Comparison of ENCODE assay signal across 25 cellular contexts in genomic region chr4:101158507-101158906, GRCh38.
DNase-seq lines count a peak whose midpoint lies in the region; ATAC-seq, FAIRE-seq and TF ChIP-seq lines count a peak whose summit lies in the region.
"Had no signal": no experiment of that assay in that cellular context is flagged by ENCODE, and none has a peak within 500 bp of the region (broad histone marks: within the 10 kb centered on the region; RNA-seq: fewer than 3 reads in every experiment).

No MANE protein-coding gene starts in this region.

- peak overlapping the region; percentile 42 to 91 (median 46); a peak in 6 of 7 replicates for H3K27ac Mint-ChIP-seq in H9
- peak overlapping the region; percentile 24 for H3K27ac Mint-ChIP-seq in stimulated activated memory B cell treated with anti-CD40 and anti-IgM and Interleukin-4, amounts not matched to agents 10 μg/mL and 1 μg/mL and 100 μg/mL, for 72 hours
- H3K27ac Mint-ChIP-seq: activated naive CD8-positive, alpha-beta T cell treated with anti-CD3 and anti-CD28 coated beads for 36 hours; mesothelial cell of epicardium had no signal

- no peak overlapping the region for H2BK120ac ChIP-seq in H9 (ENCODE audit: low read depth, low read length, poor library complexity, severe bottlenecking)
- H2BK120ac ChIP-seq in mesenchymal stem cell (ENCODE audit: low read depth, low read length), result no peak overlapping the region

- H3K23me2 ChIP-seq in H9 (ENCODE audit: insufficient read length, low read depth, low read length, poor library complexity, severe bottlenecking), result no peaks in the 10 kb centered on the region

- H2BK5ac ChIP-seq in H9 (ENCODE audit: insufficient read length, low read length), result no peak overlapping the region
- no peak overlapping the region for H2BK5ac ChIP-seq in mesenchymal stem cell (ENCODE audit: low read depth, low read length, poor library complexity, severe bottlenecking)

- no peaks in the 10 kb centered on the region; the same call in 1 of the 2 replicates for H3K79me2 ChIP-seq in H9 (ENCODE audit: insufficient read depth, low read length)
- H3K79me2 ChIP-seq: parathyroid adenoma had no signal

- no peaks in the 10 kb centered on the region for H3K9me3 Mint-ChIP-seq in H9
- H3K9me3 Mint-ChIP-seq in stimulated activated memory B cell treated with anti-CD40 and anti-IgM and Interleukin-4, amounts not matched to agents 10 μg/mL and 1 μg/mL and 100 μg/mL, for 72 hours, result no peaks in the 10 kb centered on the region
- H3K9me3 Mint-ChIP-seq: mesothelial cell of epicardium; naive thymus-derived CD8-positive, alpha-beta T cell had no signal

- no peak overlapping the region for H4K91ac ChIP-seq in H9 (ENCODE audit: insufficient read length, low read depth, low read length)
- no peak overlapping the region for H4K91ac ChIP-seq in mesenchymal stem cell (ENCODE audit: low read length)

- no peaks in the 10 kb centered on the region for H4K20me1 ChIP-seq in H9 (ENCODE audit: control insufficient read depth, insufficient read depth, insufficient read length)

- H3K9me3 ChIP-seq in H9 (ENCODE audit: control insufficient read depth, low read depth, low read length), result no peaks in the 10 kb centered on the region
- H3K9me3 ChIP-seq in mesenchymal stem cell (ENCODE audit: control insufficient read depth, low read length), result no peaks in the 10 kb centered on the region
- H3K9me3 ChIP-seq in kidney (ENCODE audit: control insufficient read depth in 1 of 2, low read length in 2 of 2), result no peaks in the 10 kb centered on the region
- H3K9me3 ChIP-seq: esophagus muscularis mucosa, gastrocnemius medialis had no signal

- no peaks in the 10 kb centered on the region for H3K27me3 Mint-ChIP-seq in H9 (ENCODE audit: low read depth)
- H3K27me3 Mint-ChIP-seq in stimulated activated memory B cell treated with anti-CD40 and anti-IgM and Interleukin-4, amounts not matched to agents 10 μg/mL and 1 μg/mL and 100 μg/mL, for 72 hours, result no peaks in the 10 kb centered on the region
- H3K27me3 Mint-ChIP-seq: activated naive CD8-positive, alpha-beta T cell treated with anti-CD3 and anti-CD28 coated beads for 36 hours; naive thymus-derived CD8-positive, alpha-beta T cell had no signal

- H2BK15ac ChIP-seq in H9 (ENCODE audit: low read depth, low read length), result no peak overlapping the region
- no peak overlapping the region for H2BK15ac ChIP-seq in mesenchymal stem cell (ENCODE audit: low read depth, poor library complexity, severe bottlenecking)

- no peak overlapping the region for H3K9ac ChIP-seq in H9 (ENCODE audit: extremely low read depth, insufficient read length, low read length)
- H3K9ac ChIP-seq in mesenchymal stem cell (ENCODE audit: low read length), result peak overlapping the region; percentile 60
- H3K9ac ChIP-seq in kidney (ENCODE audit: low read length in 2 of 2), result no peak overlapping the region
- H3K9ac ChIP-seq: parathyroid adenoma had no signal

- no peak overlapping the region for H3K4ac ChIP-seq in H9 (ENCODE audit: low read depth, low read length)
- H3K4ac ChIP-seq in mesenchymal stem cell (ENCODE audit: low read depth in 1 of 2, low read length in 2 of 2), result no peak overlapping the region

- peaks cover 3% of the 10 kb centered on the region; the same call in 1 of the 2 replicates for H3K4me1 ChIP-seq in H9 (ENCODE audit: insufficient read depth, low read length)
- H3K4me1 ChIP-seq in mesenchymal stem cell (ENCODE audit: control insufficient read depth, insufficient read depth, low read depth, low read length), result no peaks in the 10 kb centered on the region
- H3K4me1 ChIP-seq in kidney (ENCODE audit: control insufficient read depth in 1 of 2, insufficient read depth in 1 of 2, low read depth in 1 of 2, low read length in 2 of 2), result no peaks in the 10 kb centered on the region

- H3K27me3 ChIP-seq in H9 (ENCODE audit: insufficient read depth, low read length) (no peaks in the 10 kb centered on the region), mesenchymal stem cell (ENCODE audit: control insufficient read depth in 1 of 2, insufficient read depth in 1 of 2, low read length in 2 of 2) (no peaks in the 10 kb centered on the region)
- H3K27me3 ChIP-seq: esophagus muscularis mucosa, gastrocnemius medialis, hepatocyte had no signal

- H3K18ac ChIP-seq in H9 (ENCODE audit: insufficient read length, low read depth, low read length), result no peak overlapping the region
- no peak overlapping the region for H3K18ac ChIP-seq in mesenchymal stem cell (ENCODE audit: low read depth in 1 of 2, low read length in 2 of 2)

- H3K36me3 ChIP-seq in mesenchymal stem cell (ENCODE audit: control insufficient read depth in 1 of 2, insufficient read depth in 2 of 2, low read depth in 1 of 2, low read length in 2 of 2) (no peaks in the 10 kb centered on the region), kidney (ENCODE audit: control insufficient read depth in 1 of 2, insufficient read depth in 2 of 2, low read length in 2 of 2) (no peaks in the 10 kb centered on the region)
- H3K36me3 ChIP-seq: esophagus muscularis mucosa, gastrocnemius medialis had no signal

- no peak overlapping the region for H2AFZ ChIP-seq in H9 (ENCODE audit: low read length)
- no peak overlapping the region for H2AFZ ChIP-seq in mesenchymal stem cell (ENCODE audit: low read depth, low read length)
- H2AFZ ChIP-seq: hepatocyte, parathyroid adenoma had no signal

- no peak overlapping the region for H4K5ac ChIP-seq in H9 (ENCODE audit: insufficient read length, low read depth, low read length)

- H3K4me3 ChIP-seq in mesenchymal stem cell (ENCODE audit: insufficient read depth in 1 of 2, low read depth in 1 of 2, low read length in 2 of 2) (no peak overlapping the region), kidney (ENCODE audit: low read length in 2 of 2) (no peak overlapping the region)
- H3K4me3 ChIP-seq: esophagus muscularis mucosa, gastrocnemius medialis, hepatocyte had no signal

- H4K8ac ChIP-seq in H9 (replicated peaks; ENCODE audit: insufficient read length, low read depth, low read length) (no peak overlapping the region), mesenchymal stem cell (ENCODE audit: low read length) (no peak overlapping the region)

- no peak overlapping the region for H3K4me3 Mint-ChIP-seq in H9
- H3K4me3 Mint-ChIP-seq in stimulated activated memory B cell treated with anti-CD40 and anti-IgM and Interleukin-4, amounts not matched to agents 10 μg/mL and 1 μg/mL and 100 μg/mL, for 72 hours, result no peak overlapping the region
- H3K4me3 Mint-ChIP-seq: activated naive CD8-positive, alpha-beta T cell treated with anti-CD3 and anti-CD28 coated beads for 36 hours; mesothelial cell of epicardium; naive thymus-derived CD8-positive, alpha-beta T cell had no signal

- H3K27ac ChIP-seq in H9 (ENCODE audit: insufficient read length, low read depth, low read length), result no peak overlapping the region
- H3K27ac ChIP-seq in mesenchymal stem cell (ENCODE audit: low read length, poor library complexity, severe bottlenecking), result no peak overlapping the region
- H3K27ac ChIP-seq in kidney (ENCODE audit: low read depth in 2 of 2, low read length in 2 of 2), result no peak overlapping the region
- H3K27ac ChIP-seq: esophagus muscularis mucosa, gastrocnemius medialis, hepatocyte, parathyroid adenoma, RWPE1 had no signal

- no peak overlapping the region for H3K4me2 ChIP-seq in H9 (ENCODE audit: insufficient read depth, insufficient read length, low read length)
- no peak overlapping the region for H3K4me2 ChIP-seq in mesenchymal stem cell (ENCODE audit: low read length, poor library complexity, severe bottlenecking)
- H3K4me2 ChIP-seq: hepatocyte had no signal

- FAIRE-seq in D721Med (lab: Jason Lieb, UNC) (no peak), kidney (lab: Jason Lieb, UNC) (no peak)
- FAIRE-seq: H1 had no signal

- peaks cover 44 to 50% of the 10 kb centered on the region in 2 experiments for H3K4me1 Mint-ChIP-seq in H9
- peaks cover 46% of the 10 kb centered on the region for H3K4me1 Mint-ChIP-seq in stimulated activated memory B cell treated with anti-CD40 and anti-IgM and Interleukin-4, amounts not matched to agents 10 μg/mL and 1 μg/mL and 100 μg/mL, for 72 hours

- H3K14ac ChIP-seq in H9 (ENCODE audit: insufficient read depth, low read length) (no peak overlapping the region), mesenchymal stem cell (ENCODE audit: low read length in 2 of 2) (no peak overlapping the region)

- no peak overlapping the region for H3K56ac ChIP-seq in H9 (ENCODE audit: insufficient read length, low read depth, low read length)

- H2BK12ac ChIP-seq in H9 (ENCODE audit: insufficient read length, low read depth, low read length) (no peak overlapping the region), mesenchymal stem cell (ENCODE audit: low read length in 2 of 2) (no peak overlapping the region)

- H3K23ac ChIP-seq in H9 (ENCODE audit: insufficient read length, low read depth, low read length), result no peak overlapping the region
- H3K23ac ChIP-seq in mesenchymal stem cell (ENCODE audit: low read length in 2 of 2), result no peak overlapping the region

- no peaks in the 10 kb centered on the region for H3K36me3 Mint-ChIP-seq in H9 (ENCODE audit: insufficient read depth in 1 of 3, low read depth in 3 of 3)
- no peaks in the 10 kb centered on the region for H3K36me3 Mint-ChIP-seq in stimulated activated memory B cell treated with anti-CD40 and anti-IgM and Interleukin-4, amounts not matched to agents 10 μg/mL and 1 μg/mL and 100 μg/mL, for 72 hours
- H3K36me3 Mint-ChIP-seq: mesothelial cell of epicardium had no signal

- no peak for TF ChIP-seq CTCF in H9 (conservative IDR thresholded peaks at IDR 0.05)
- no peak for TF ChIP-seq CTCF in D721Med (IDR thresholded peaks at IDR 0.05; ENCODE audit: insufficient read depth, missing control alignments)
- TF ChIP-seq CTCF in kidney (IDR thresholded peaks at IDR 0.05; ENCODE audit: borderline replicate concordance, extremely low read depth, insufficient read depth), result no peak

- intact Hi-C loops in kidney (cut with DNase I), result no loop called here

- no peak overlapping the region for H2BK20ac ChIP-seq in H9 (ENCODE audit: low read depth, low read length, poor library complexity, severe bottlenecking)

- H3T11ph ChIP-seq in H9 (ENCODE audit: low read length), result no peak overlapping the region

- peak; percentile 7; the same call in 2 of the 3 replicates for ATAC-seq in SK-N-SH treated with all-trans-retinoic acid at 6 μM for 48 hours
- ATAC-seq in stimulated activated memory B cell treated with anti-CD40 and anti-IgM and Interleukin-4, amounts not matched to agents 10 μg/mL and 1 μg/mL and 100 μg/mL, for 72 hours, result no peak
- ATAC-seq: gastrocnemius medialis; left lobe of liver; naive thymus-derived CD8-positive, alpha-beta T cell; right cardiac atrium had no signal

- DNase-seq in H9, result no peak
- DNase-seq in mesenchymal stem cell, result no peak
- no peak for DNase-seq in D721Med (ENCODE audit: insufficient read length, low spot score)
- DNase-seq in kidney, result no peak
- DNase-seq in activated CD4-positive, alpha-beta T cell treated with anti-CD3 and anti-CD28 coated beads, Interleukin-2, amount 50 U/mL, for 4 hours, result no peak
- DNase-seq: activated naive CD8-positive, alpha-beta T cell treated with anti-CD3 and anti-CD28 coated beads for 36 hours; gastrocnemius medialis; Kasumi-1; naive thymus-derived CD8-positive, alpha-beta T cell; NCI-H1048; NCI-H1930; NCI-H69; right cardiac atrium; stimulated activated CD4-positive, alpha-beta T cell treated with anti-CD3 and anti-CD28 coated beads, Interleukin-15, amount 100 ng/mL, for 24 hours; T1000; trophoblast cell had no signal

- H2AK5ac ChIP-seq in H9 (ENCODE audit: insufficient read length, low read length) (no peak overlapping the region), mesenchymal stem cell (ENCODE audit: low read length, severe bottlenecking) (no peak overlapping the region)

- H3K79me1 ChIP-seq in H9 (ENCODE audit: insufficient read depth, low read depth, low read length, poor library complexity, severe bottlenecking) (no peaks in the 10 kb centered on the region), mesenchymal stem cell (replicated peaks; ENCODE audit: low read length, poor library complexity, severe bottlenecking) (peaks cover 13% of the 10 kb centered on the region)

- no CpG with 5 or more reads among the region's 3 CpGs for WGBS in H9 (ENCODE audit: extremely low coverage, insufficient read length, low lambda C conversion rate)
- 81% methylated on average over 3 of the region's 3 CpGs for WGBS in mesenchymal stem cell
